23 cellular contexts compared by ENCODE assay signal in genomic region chr12:62677355-62677754, GRCh38.
"Had no signal": no experiment of that assay in that cellular context is flagged by ENCODE, and none has a peak within 500 bp of the region (broad histone marks: within the 10 kb centered on the region; RNA-seq: fewer than 3 reads in every experiment).

No MANE protein-coding gene starts in this region.

- H3K4me3 ChIP-seq: colonic mucosa, esophagus squamous epithelium, gastrocnemius medialis, heart right ventricle, left lung, lower lobe of right lung had no signal

- H3K27me3 Mint-ChIP-seq: central memory CD8-positive, alpha-beta T cell; dendritic cell treated with granulocyte-macrophage colony-stimulating factor and Interleukin-4, amounts not matched to agents 40 ng/mL and 50 ng/mL, for 4 days had no signal

- H3K27me3 ChIP-seq: colonic mucosa, esophagus squamous epithelium, gastrocnemius medialis, heart right ventricle, left lung had no signal

- ATAC-seq: effector memory CD8-positive, alpha-beta T cell; esophagus mucosa; gastrocnemius medialis; heart right ventricle; left cardiac atrium; left lung; left ventricle myocardium superior had no signal

- H3K9me3 ChIP-seq: colonic mucosa, gastrocnemius medialis, lower lobe of right lung had no signal

- H3K4me3 Mint-ChIP-seq: central memory CD8-positive, alpha-beta T cell; dendritic cell treated with granulocyte-macrophage colony-stimulating factor and Interleukin-4, amounts not matched to agents 40 ng/mL and 50 ng/mL, for 4 days; effector memory CD8-positive, alpha-beta T cell had no signal

- H3K4me1 Mint-ChIP-seq: central memory CD8-positive, alpha-beta T cell had no signal

- H3K36me3 ChIP-seq: colonic mucosa, esophagus squamous epithelium, gastrocnemius medialis, left lung, lower lobe of right lung had no signal

- H3K9me3 Mint-ChIP-seq: central memory CD8-positive, alpha-beta T cell; effector memory CD8-positive, alpha-beta T cell had no signal

- H3K27ac Mint-ChIP-seq: dendritic cell treated with granulocyte-macrophage colony-stimulating factor and Interleukin-4, amounts not matched to agents 40 ng/mL and 50 ng/mL, for 4 days; effector memory CD8-positive, alpha-beta T cell had no signal

- H3K27ac ChIP-seq: colonic mucosa, epithelial cell of prostate, esophagus squamous epithelium, gastrocnemius medialis, heart right ventricle, left lung, lower lobe of right lung had no signal

- H3K4me1 ChIP-seq: colonic mucosa, gastrocnemius medialis had no signal

- DNase-seq: cerebellar nuclear complex; colonic mucosa; cortex of kidney; effector CD8-positive, alpha-beta T cell; effector memory CD8-positive, alpha-beta T cell; esophagus squamous epithelium; foreskin fibroblast; foreskin melanocyte; gastrocnemius medialis; glutamatergic neuron; head of caudate nucleus; heart right ventricle; hippocampal formation; left cardiac atrium; left lung; left ventricle myocardium superior; lower lobe of right lung; mesendoderm; midbrain had no signal
